12 cellular contexts compared by ENCODE assay signal in genomic region chr3:112038863-112039262, GRCh38. TPM values are rescaled to one million over a fixed set of nuclear protein-coding genes. Genes with fewer than 3 reads are reported as not detected.
DNase-seq lines count a peak whose midpoint lies in the region; ATAC-seq and TF ChIP-seq lines count a peak whose summit lies in the region.
"Had no signal": no experiment of that assay in that cellular context is flagged by ENCODE, and none has a peak within 500 bp of the region (broad histone marks: within the 10 kb centered on the region; RNA-seq: fewer than 3 reads in every experiment).

No MANE protein-coding gene starts in this region.

- H3K4me3 Mint-ChIP-seq in Calu3 (ENCODE audit: low read depth, unreplicated experiment) (no peak overlapping the region), CD14-positive monocyte (no peak overlapping the region)
- H3K4me3 Mint-ChIP-seq: nephron had no signal

- TF ChIP-seq CTCF in Calu3 (IDR thresholded peaks at IDR 0.05; ENCODE audit: unreplicated experiment), result no peak
- TF ChIP-seq CTCF in CD14-positive monocyte (IDR thresholded peaks at IDR 0.05), result no peak

- ATAC-seq in GM21717 (IDR thresholded peaks at IDR 0.05; ENCODE audit: unreplicated experiment), result peak; percentile 51

- H3K27ac Mint-ChIP-seq in Calu3 (ENCODE audit: unreplicated experiment), result peak overlapping the region; percentile 77
- peak overlapping the region in 1 of 7 donors; percentile 55 for H3K27ac Mint-ChIP-seq in CD14-positive monocyte

- intact Hi-C loops in Calu3 (cut with micrococcal nuclease; ENCODE audit: unreplicated experiment), result no loop called here
- intact Hi-C loops in head of caudate nucleus (cut with DNase I), result no loop called here
- intact Hi-C loops in CD14-positive monocyte (cut with micrococcal nuclease), result no loop called here

- DNase-seq in Calu3, result peak; percentile 65
- peak; percentile 12 for DNase-seq in NCI-H69 (lab: John Stamatoyannopoulos, UW)
- peak in 30 of 42 donors; percentile 13 to 67 (median 40) for DNase-seq in head of caudate nucleus
- no peak for DNase-seq in NCI-H526 (lab: John Stamatoyannopoulos, UW)
- DNase-seq in 8988T, result no peak
- DNase-seq in CD14-positive monocyte (ENCODE audit: low spot score), result no peak
- no peak for DNase-seq in stimulated activated CD4-positive, alpha-beta T cell treated with anti-CD3 and anti-CD28 coated beads, Interleukin-12 subunit alpha, Interleukin-12 subunit beta, amount 100 ng/mL, for 4 hours
- DNase-seq: C1 segment of cervical spinal cord, foreskin melanocyte had no signal

- CTCF ChIA-PET in Calu3 (lab: Charles Lee), result interaction anchor here (0.6 to 1.7 kb wide), 8 partner anchors 10 to 533 kb away, joined by 3 to 8 read pairs (median 4); partner anchors contain the start of gene ABHD10

- H3K36me3 Mint-ChIP-seq in Calu3 (ENCODE audit: insufficient read depth, unreplicated experiment), result no peaks in the 10 kb centered on the region
- no peaks in the 10 kb centered on the region for H3K36me3 Mint-ChIP-seq in CD14-positive monocyte

- H3K9me3 Mint-ChIP-seq in Calu3 (ENCODE audit: low read depth, unreplicated experiment), result no peaks in the 10 kb centered on the region
- peaks cover 0 to 5% (median 2%) of the 10 kb centered on the region in 7 donors for H3K9me3 Mint-ChIP-seq in CD14-positive monocyte

- peaks cover 17% of the 10 kb centered on the region for H3K4me1 Mint-ChIP-seq in Calu3 (ENCODE audit: low read depth, unreplicated experiment)
- no peaks in the 10 kb centered on the region for H3K4me1 Mint-ChIP-seq in CD14-positive monocyte

- no TSS peak for BruUV-seq in Calu3 (replicated peaks; lab: Mats Ljungman, UMichigan)

- no peaks in the 10 kb centered on the region for H3K27me3 Mint-ChIP-seq in Calu3 (ENCODE audit: unreplicated experiment)
- peaks cover 0 to 5% (median 2%) of the 10 kb centered on the region in 3 donors for H3K27me3 Mint-ChIP-seq in CD14-positive monocyte (ENCODE audit: low read depth in 3 of 3)

RNA-seq across cellular contexts. Expression of gene TMPRSS7, which starts 4.3 kb away (rescaled TPM):
- not detected in 2 replicates for total RNA-seq in Calu3 (2022)
- polyA plus RNA-seq in CD14-positive monocyte, result not detected
- total RNA-seq: activated CD8-positive, alpha-beta memory T cell treated with anti-CD3 and anti-CD28 coated beads for 36 hours had no signal

RNA-seq across cellular contexts. Expression of gene TAGLN3, which starts 40.1 kb away (rescaled TPM):
- total RNA-seq in Calu3 (2022), result not detected in 2 replicates
- polyA plus RNA-seq in CD14-positive monocyte, result not detected

RNA-seq across cellular contexts. Expression of gene C3orf52, which starts 47.3 kb away (rescaled TPM):
- total RNA-seq in Calu3 (2022), result 28.2 and 29.8 TPM in 2 replicates
- polyA plus RNA-seq in CD14-positive monocyte, result not detected

Comparison
In these comparisons a context has a peak if more than half of its experiments do, and no peak if none do; other contexts are left out.
1. DNase-seq: peak in Calu3 (single experiment), NCI-H69 (single experiment) and head of caudate nucleus (30 of 42); none in NCI-H526 (0 of 2), 8988T (single experiment), CD14-positive monocyte (single experiment) and stimulated activated CD4-positive, alpha-beta T cell treated with anti-CD3 and anti-CD28 coated beads, Interleukin-12 subunit alpha, Interleukin-12 subunit beta, amount 100 ng/mL, for 4 hours (single experiment).